In the genomic region with DNA sequence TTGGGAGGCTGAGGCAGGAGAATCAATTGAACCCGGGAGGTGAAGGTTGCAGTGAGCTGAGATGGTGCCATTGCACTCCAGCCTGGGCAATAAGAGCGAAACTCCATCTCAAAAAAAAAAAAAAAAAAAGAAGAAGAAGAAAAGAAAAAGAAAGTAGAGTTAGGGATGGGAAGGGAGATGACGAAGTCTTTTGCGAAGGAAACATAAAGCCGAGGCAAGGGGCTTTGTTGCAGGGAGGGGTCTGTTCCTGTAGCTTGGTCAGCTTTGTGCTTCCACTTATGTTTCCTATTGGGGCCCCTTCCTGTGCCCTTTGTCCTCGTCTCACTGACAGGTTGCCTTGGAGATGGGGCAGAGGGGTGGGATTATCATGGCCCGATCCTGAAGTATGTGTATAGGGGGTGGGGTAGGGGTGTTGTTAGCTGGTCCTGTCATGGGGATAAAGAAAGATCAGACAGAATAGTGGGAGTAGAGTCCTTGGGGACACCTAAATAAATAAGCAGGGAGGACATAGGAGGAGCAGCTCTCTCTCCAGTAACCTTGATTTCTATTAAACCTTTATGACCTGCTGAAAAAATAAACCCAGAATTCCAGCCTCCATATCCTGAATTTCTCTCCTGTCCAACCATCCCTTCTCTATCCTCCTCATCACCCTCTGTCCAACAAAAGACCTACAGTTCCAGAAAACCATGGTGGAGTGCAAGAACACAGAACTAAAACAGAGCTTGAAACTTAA, we compare ENCODE assay signal across 9 cellular contexts. TPM values are rescaled to one million over a fixed set of nuclear protein-coding genes. Genes with fewer than 3 reads are reported as not detected.
DNase-seq lines count a peak whose midpoint lies in the region; ATAC-seq and TF ChIP-seq lines count a peak whose summit lies in the region.
"Had no signal": no experiment of that assay in that cellular context is flagged by ENCODE, and none has a peak within 500 bp of the region (broad histone marks: within the 10 kb centered on the region; RNA-seq: fewer than 3 reads in every experiment).

No MANE protein-coding gene starts in this region.

- H3K4me3 Mint-ChIP-seq in activated T-helper 2 cell treated with anti-CD3 and anti-CD28 coated beads, Interferon-gamma antibody, Interleukin-2, Interleukin-4, amounts not matched to agents 10 μg/mL and 5 μg/mL and 100 μg/mL, durations not matched to agents 14 hours and 24 hours and 36 hours (ENCODE audit: low read depth) = peak overlapping the region; percentile 93

- peak overlapping the region; percentile 76 for H3K4me2 ChIP-seq in DND-41 (ENCODE audit: insufficient read depth, low read length)

- H3K27me3 ChIP-seq in DND-41 (ENCODE audit: insufficient read depth, low read length, poor library complexity) = no peaks in the 10 kb centered on the region
- no peaks in the 10 kb centered on the region for H3K27me3 ChIP-seq in left lung
- H3K27me3 ChIP-seq in transverse colon = no peaks in the 10 kb centered on the region

- DNase-seq in DND-41 (peak; percentile 62), NCI-H1092 (lab: John Stamatoyannopoulos, UW) (peak; percentile 45), left lung (no peak), transverse colon (peak; percentile 52), activated gamma-delta T cell (lab: John Stamatoyannopoulos, UW) (no peak), dedifferentiated amniotic fluid mesenchymal stem cell (ENCODE audit: extremely low spot score) (no peak)
- peak; percentile 26 for DNase-seq in activated T-helper 2 cell treated with anti-CD3 and anti-CD28 coated beads, Interferon-gamma antibody, Interleukin-2, Interleukin-4, amounts not matched to agents 10 μg/mL and 5 μg/mL and 100 μg/mL, durations not matched to agents 14 hours and 24 hours and 36 hours (ENCODE audit: low spot score)

- 10 to 30% methylated on average over 4 to 7 of the region's 7 CpGs for WGBS in transverse colon (ENCODE audit: low coverage in 1 of 2), 2 donors

- peaks cover 67% of the 10 kb centered on the region for H3K79me2 ChIP-seq in DND-41 (ENCODE audit: insufficient read depth, low read length)

- H3K9me3 Mint-ChIP-seq in activated T-helper 2 cell treated with anti-CD3 and anti-CD28 coated beads, Interferon-gamma antibody, Interleukin-2, Interleukin-4, amounts not matched to agents 10 μg/mL and 5 μg/mL and 100 μg/mL, durations not matched to agents 14 hours and 24 hours and 36 hours = no peaks in the 10 kb centered on the region

- H4K20me1 ChIP-seq in DND-41 (ENCODE audit: insufficient read depth, low read length) = peaks cover 19% of the 10 kb centered on the region

- no peaks in the 10 kb centered on the region for H3K27me3 Mint-ChIP-seq in activated T-helper 2 cell treated with anti-CD3 and anti-CD28 coated beads, Interferon-gamma antibody, Interleukin-2, Interleukin-4, amounts not matched to agents 10 μg/mL and 5 μg/mL and 100 μg/mL, durations not matched to agents 14 hours and 24 hours and 36 hours (ENCODE audit: low read depth)

- H3K27ac ChIP-seq in DND-41 (ENCODE audit: low read length) (peak overlapping the region; percentile 96), left lung (peak overlapping the region; percentile 93 to 97), transverse colon (peak overlapping the region; percentile 96 to 99 (median 98))

- in situ Hi-C loops in transverse colon (cut with MboI; ENCODE audit: low pct_ligation_motif_present in 1 of 4, low pct_unique_long_range_greater_than_20kb in 1 of 4, low sequenced_read_pairs in 3 of 4) = loop anchor here in 1 of 4 donors (10.0 kb wide), 1 partner anchor 87 kb away; a partner anchor contains a TSS

- H3K27ac Mint-ChIP-seq in activated T-helper 2 cell treated with anti-CD3 and anti-CD28 coated beads, Interferon-gamma antibody, Interleukin-2, Interleukin-4, amounts not matched to agents 10 μg/mL and 5 μg/mL and 100 μg/mL, durations not matched to agents 14 hours and 24 hours and 36 hours = peak overlapping the region; percentile 91

- intact Hi-C loops in activated T-helper 2 cell treated with anti-CD3 and anti-CD28 coated beads, Interferon-gamma antibody, Interleukin-2, Interleukin-4, amounts not matched to agents 10 μg/mL and 5 μg/mL and 100 μg/mL, durations not matched to agents 14 hours and 24 hours and 36 hours (cut with micrococcal nuclease) = loop anchor here (1.0 to 2.0 kb wide), 8 partner anchors 7 to 117 kb away; a partner anchor contains a TSS
- intact Hi-C loops in left lung (cut with DNase I) (no loop called here), transverse colon (cut with DNase I; ENCODE audit: low total_unique reads) (no loop called here)

- TF ChIP-seq EP300 in transverse colon (IDR thresholded peaks at IDR 0.05; ENCODE audit: low read depth) = no peak

- H3K4me1 ChIP-seq in DND-41 (ENCODE audit: insufficient read depth, low read length) = peaks cover 74% of the 10 kb centered on the region
- peaks cover 33 to 61% of the 10 kb centered on the region in 2 donors for H3K4me1 ChIP-seq in left lung
- H3K4me1 ChIP-seq in transverse colon = peaks cover 23 to 64% (median 55%) of the 10 kb centered on the region in 4 donors

- no peak for TF ChIP-seq POLR2A in transverse colon (IDR thresholded peaks at IDR 0.05)

- ATAC-seq in DND-41 (ENCODE audit: insufficient read depth, low read depth) = no peak
- ATAC-seq in left lung = no peak
- ATAC-seq in GM21825 (IDR thresholded peaks at IDR 0.05; ENCODE audit: unreplicated experiment) = no peak

- no peak overlapping the region for H2AFZ ChIP-seq in DND-41 (ENCODE audit: low read depth, low read length)

- H3K4me3 ChIP-seq in DND-41 (ENCODE audit: low read depth in 1 of 2, low read length in 2 of 2) (peak overlapping the region in 1 of 2 experiments; percentile 62; a peak in 2 of 4 replicates), left lung (peak overlapping the region in 1 of 2 donors; percentile 97), transverse colon (peak overlapping the region in 2 of 4 donors; percentile 56 to 77)

- no peak for TF ChIP-seq CTCF in DND-41 (IDR thresholded peaks at IDR 0.05; ENCODE audit: borderline replicate concordance, extremely low read depth, low read length, poor library complexity, severe bottlenecking)
- TF ChIP-seq CTCF in left lung (IDR thresholded peaks at IDR 0.05) = no peak
- TF ChIP-seq CTCF in transverse colon (IDR thresholded peaks at IDR 0.05) = no peak

- no peaks in the 10 kb centered on the region for H3K9me3 ChIP-seq in DND-41 (ENCODE audit: insufficient read depth, low read length, severe bottlenecking)
- no peaks in the 10 kb centered on the region for H3K9me3 ChIP-seq in left lung
- no peaks in the 10 kb centered on the region for H3K9me3 ChIP-seq in transverse colon

- peak overlapping the region; percentile 99 for H3K9ac ChIP-seq in DND-41 (ENCODE audit: low read depth, low read length)

- H3K36me3 ChIP-seq in DND-41 (ENCODE audit: insufficient read depth, low read length) (peaks cover 33% of the 10 kb centered on the region), left lung (peaks cover 4 to 18% of the 10 kb centered on the region in 2 donors), transverse colon (peaks cover 0 to 15% (median 5%) of the 10 kb centered on the region in 4 donors)

- peaks cover 56% of the 10 kb centered on the region for H3K4me1 Mint-ChIP-seq in activated T-helper 2 cell treated with anti-CD3 and anti-CD28 coated beads, Interferon-gamma antibody, Interleukin-2, Interleukin-4, amounts not matched to agents 10 μg/mL and 5 μg/mL and 100 μg/mL, durations not matched to agents 14 hours and 24 hours and 36 hours (ENCODE audit: low read depth)

- H3K36me3 Mint-ChIP-seq in activated T-helper 2 cell treated with anti-CD3 and anti-CD28 coated beads, Interferon-gamma antibody, Interleukin-2, Interleukin-4, amounts not matched to agents 10 μg/mL and 5 μg/mL and 100 μg/mL, durations not matched to agents 14 hours and 24 hours and 36 hours (ENCODE audit: low read depth) = peaks cover 58% of the 10 kb centered on the region

RNA-seq across cellular contexts. Expression of a gene that starts 1.2 kb away (rescaled TPM):
- total RNA-seq in activated T-helper 2 cell treated with anti-CD3 and anti-CD28 coated beads, Interferon-gamma antibody, Interleukin-2, Interleukin-4, amounts not matched to agents 10 μg/mL and 5 μg/mL and 100 μg/mL, durations not matched to agents 14 hours and 24 hours and 36 hours = 412 and 423 TPM in 2 replicates
- 100 to 1,000 TPM; 283 to 465 TPM for total RNA-seq in left lung
- 100 to 1,000 TPM; 253 to 375 (median 362) TPM for total RNA-seq in transverse colon

RNA-seq across cellular contexts. Expression of a gene that starts 2.3 kb away (rescaled TPM):
- 82.8 and 93.3 TPM in 2 replicates for total RNA-seq in activated T-helper 2 cell treated with anti-CD3 and anti-CD28 coated beads, Interferon-gamma antibody, Interleukin-2, Interleukin-4, amounts not matched to agents 10 μg/mL and 5 μg/mL and 100 μg/mL, durations not matched to agents 14 hours and 24 hours and 36 hours
- total RNA-seq in left lung = 10 to 100 TPM in 1 of 2 donors, 1 to 10 TPM in 1; 9.7 to 20.0 TPM
- 100 to 1,000 TPM in 1 of 4 donors, 10 to 100 TPM in 3; 16.5 to 159 (median 43.9) TPM for total RNA-seq in transverse colon

RNA-seq across cellular contexts. Expression of a gene that starts 8.4 kb away (rescaled TPM):
- 5.8 and 7.7 TPM in 2 replicates for total RNA-seq in activated T-helper 2 cell treated with anti-CD3 and anti-CD28 coated beads, Interferon-gamma antibody, Interleukin-2, Interleukin-4, amounts not matched to agents 10 μg/mL and 5 μg/mL and 100 μg/mL, durations not matched to agents 14 hours and 24 hours and 36 hours
- 10 to 100 TPM; 70.2 to 77.3 TPM for total RNA-seq in left lung
- 100 to 1,000 TPM in 3 of 4 donors, 10 to 100 TPM in 1; 78.3 to 148 (median 107) TPM for total RNA-seq in transverse colon

RNA-seq across cellular contexts. Expression of a gene that starts 14.3 kb away (rescaled TPM):
- total RNA-seq in activated T-helper 2 cell treated with anti-CD3 and anti-CD28 coated beads, Interferon-gamma antibody, Interleukin-2, Interleukin-4, amounts not matched to agents 10 μg/mL and 5 μg/mL and 100 μg/mL, durations not matched to agents 14 hours and 24 hours and 36 hours = not detected in 2 replicates
- total RNA-seq in left lung (1 to 10 TPM; 1.2 to 1.9 TPM), transverse colon (under 1 TPM in 1 of 4 donors, not detected in 3; 0.16 TPM)
- total RNA-seq: SK-MEL-5 had no signal

RNA-seq across cellular contexts. Expression of a gene that starts 15.9 kb away (rescaled TPM):
- not detected in 2 replicates for total RNA-seq in activated T-helper 2 cell treated with anti-CD3 and anti-CD28 coated beads, Interferon-gamma antibody, Interleukin-2, Interleukin-4, amounts not matched to agents 10 μg/mL and 5 μg/mL and 100 μg/mL, durations not matched to agents 14 hours and 24 hours and 36 hours
- total RNA-seq in left lung (not detected), transverse colon (not detected)
- total RNA-seq: SK-MEL-5 had no signal

Comparison
In these comparisons a context has a peak if more than half of its experiments do, and no peak if none do; other contexts are left out.
1. DNase-seq: peak in DND-41 (single experiment), NCI-H1092 (single experiment), activated T-helper 2 cell treated with anti-CD3 and anti-CD28 coated beads, Interferon-gamma antibody, Interleukin-2, Interleukin-4, amounts not matched to agents 10 μg/mL and 5 μg/mL and 100 μg/mL, durations not matched to agents 14 hours and 24 hours and 36 hours (single experiment) and transverse colon (single experiment); none in left lung (0 of 2), activated gamma-delta T cell (single experiment) and dedifferentiated amniotic fluid mesenchymal stem cell (single experiment).
2. Peak in every context shown above with its lines, with median percentiles within 50 percentile points of each other: H3K27ac ChIP-seq.